26 cellular contexts compared by ENCODE assay signal in the genomic region with DNA sequence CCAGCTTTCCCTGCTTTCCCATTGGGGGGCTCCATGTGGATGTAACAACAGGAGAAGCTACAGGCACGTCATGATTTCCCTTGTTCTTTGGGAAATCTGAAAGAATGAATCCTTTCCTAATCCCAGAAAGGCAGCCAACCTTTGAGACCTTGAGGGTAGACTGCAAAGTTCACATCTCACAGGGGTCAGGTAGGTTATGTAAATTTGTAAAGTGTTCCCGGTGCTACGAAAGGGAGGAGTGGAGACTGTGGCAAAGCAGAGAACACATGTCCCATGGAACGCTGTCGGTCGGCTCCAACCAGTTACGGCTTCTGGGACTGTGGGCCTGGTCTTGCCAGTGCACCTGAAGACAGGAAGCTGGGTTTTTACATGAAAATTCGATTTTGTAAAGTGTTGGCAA.
"Had no signal": no experiment of that assay in that cellular context is flagged by ENCODE, and none has a peak within 500 bp of the region (broad histone marks: within the 10 kb centered on the region; RNA-seq: fewer than 3 reads in every experiment).

No MANE protein-coding gene starts in this region.

- H3K4me3 ChIP-seq: body of pancreas, dorsolateral prefrontal cortex, lung, right atrium auricular region, stomach, upper lobe of right lung had no signal

- H3K36me3 ChIP-seq: right atrium auricular region, stomach, upper lobe of right lung had no signal

- H3K9me3 ChIP-seq: body of pancreas, right atrium auricular region, stomach, upper lobe of right lung had no signal

- H3K36me3 Mint-ChIP-seq: activated CD4-positive, alpha-beta memory T cell treated with anti-CD3 and anti-CD28 coated beads for 36 hours; activated CD8-positive, alpha-beta memory T cell treated with anti-CD3 and anti-CD28 coated beads, Interleukin-2, amount 10 ng/mL, durations not matched to agents 7 days and 5 days; activated naive CD8-positive, alpha-beta T cell treated with anti-CD3 and anti-CD28 coated beads, Interleukin-2, amount 10 ng/mL, durations not matched to agents 7 days and 5 days; mesothelial cell of epicardium had no signal

- H3K27me3 ChIP-seq: body of pancreas, right atrium auricular region, stomach, upper lobe of right lung had no signal

- H3K27ac Mint-ChIP-seq: activated CD4-positive, alpha-beta memory T cell treated with anti-CD3 and anti-CD28 coated beads for 36 hours; activated CD8-positive, alpha-beta memory T cell treated with anti-CD3 and anti-CD28 coated beads, Interleukin-2, amount 10 ng/mL, durations not matched to agents 7 days and 5 days; activated naive CD8-positive, alpha-beta T cell treated with anti-CD3 and anti-CD28 coated beads, Interleukin-2, amount 10 ng/mL, durations not matched to agents 7 days and 5 days; progenitor cell of endocrine pancreas; T-helper 1 cell treated with Interleukin-12 subunit alpha and Interleukin-12 subunit beta and Interleukin-4 antibody, amounts not matched to agents 30 μg/mL and 1 μg/mL, for 36 hours had no signal

- ATAC-seq: activated CD8-positive, alpha-beta memory T cell treated with anti-CD3 and anti-CD28 coated beads, Interleukin-2, amount 10 ng/mL, durations not matched to agents 7 days and 5 days; activated T-helper 17 cell treated with anti-CD3 and anti-CD28 coated beads, Interleukin-2, amount 50 U/mL, for 72 hours; body of pancreas; left colon; upper lobe of right lung had no signal

- FAIRE-seq: colon had no signal

- H3K9me3 Mint-ChIP-seq: activated CD4-positive, alpha-beta memory T cell treated with anti-CD3 and anti-CD28 coated beads for 36 hours; activated naive CD8-positive, alpha-beta T cell treated with anti-CD3 and anti-CD28 coated beads, Interleukin-2, amount 10 ng/mL, durations not matched to agents 7 days and 5 days; activated T-helper 17 cell treated with anti-CD3 and anti-CD28 coated beads, Interleukin-2, amount 50 U/mL, for 72 hours; mesothelial cell of epicardium; T-helper 1 cell treated with Interleukin-12 subunit alpha and Interleukin-12 subunit beta and Interleukin-4 antibody, amounts not matched to agents 30 μg/mL and 1 μg/mL, for 36 hours had no signal

- H3K4me1 ChIP-seq: body of pancreas had no signal

- H3K27ac ChIP-seq: body of pancreas, dorsolateral prefrontal cortex, right atrium auricular region, stomach, upper lobe of right lung, VCaP had no signal

- H3K27me3 Mint-ChIP-seq: activated CD4-positive, alpha-beta memory T cell treated with anti-CD3 and anti-CD28 coated beads for 36 hours; activated CD8-positive, alpha-beta memory T cell treated with anti-CD3 and anti-CD28 coated beads, Interleukin-2, amount 10 ng/mL, durations not matched to agents 7 days and 5 days; activated naive CD8-positive, alpha-beta T cell treated with anti-CD3 and anti-CD28 coated beads, Interleukin-2, amount 10 ng/mL, durations not matched to agents 7 days and 5 days; activated T-helper 17 cell treated with anti-CD3 and anti-CD28 coated beads, Interleukin-2, amount 50 U/mL, for 72 hours; progenitor cell of endocrine pancreas had no signal

- H3K4me3 Mint-ChIP-seq: activated CD4-positive, alpha-beta memory T cell treated with anti-CD3 and anti-CD28 coated beads for 36 hours; activated CD8-positive, alpha-beta memory T cell treated with anti-CD3 and anti-CD28 coated beads, Interleukin-2, amount 10 ng/mL, durations not matched to agents 7 days and 5 days; activated naive CD8-positive, alpha-beta T cell treated with anti-CD3 and anti-CD28 coated beads, Interleukin-2, amount 10 ng/mL, durations not matched to agents 7 days and 5 days; activated T-helper 17 cell treated with anti-CD3 and anti-CD28 coated beads, Interleukin-2, amount 50 U/mL, for 72 hours; mesothelial cell of epicardium; nephron progenitor cell; T-helper 1 cell treated with Interleukin-12 subunit alpha and Interleukin-12 subunit beta and Interleukin-4 antibody, amounts not matched to agents 30 μg/mL and 1 μg/mL, for 36 hours had no signal

- DNase-seq: activated CD4-positive, alpha-beta memory T cell treated with anti-CD3 and anti-CD28 coated beads for 36 hours; activated CD4-positive, alpha-beta T cell treated with anti-CD3 and anti-CD28 coated beads for 4 hours; activated CD8-positive, alpha-beta memory T cell treated with anti-CD3 and anti-CD28 coated beads, Interleukin-2, amount 10 ng/mL, durations not matched to agents 7 days and 5 days; activated naive CD4-positive, alpha-beta T cell treated with Interleukin-2 at 50 U/mL for 16 hours; activated naive CD8-positive, alpha-beta T cell treated with anti-CD3 and anti-CD28 coated beads, Interleukin-2, amount 10 ng/mL, durations not matched to agents 7 days and 5 days; amygdala; body of pancreas; dorsolateral prefrontal cortex; erythroblast; foreskin melanocyte; hypothalamus; islet precursor cell; left colon; nephron progenitor cell; occipital lobe; stimulated activated CD4-positive, alpha-beta T cell treated with anti-CD3 and anti-CD28 coated beads, Interleukin-2, amount 100 ng/mL, for 24 hours; stomach; upper lobe of right lung had no signal
